ENCODE assay signal across 1 cellular context in the genomic region with DNA sequence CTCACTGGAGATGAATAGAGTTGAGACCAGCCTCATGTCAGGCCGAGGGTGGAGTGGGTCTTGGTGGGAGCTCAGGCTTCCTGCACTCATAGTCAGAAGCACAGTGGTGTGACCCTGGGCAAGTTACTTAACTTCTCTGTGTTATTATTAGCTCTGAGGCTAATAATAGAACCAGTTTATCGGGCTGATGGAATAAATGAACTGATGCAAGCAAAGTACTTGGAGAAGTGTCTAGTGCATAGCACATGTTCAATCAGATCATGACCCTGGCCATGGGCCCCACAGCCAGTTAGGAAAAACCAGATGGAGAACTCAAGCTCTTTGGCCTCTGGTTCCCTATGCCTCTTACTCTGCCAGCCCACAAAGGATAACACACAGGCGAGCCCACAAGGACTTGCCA.
TF ChIP-seq lines count a peak whose summit lies in the region.

No MANE protein-coding gene starts in this region.

TF ChIP-seq in WTC11, 78 proteins besides CTCF, POLR2A, EP300 and RAD21 (continued from another document):
- TF ChIP-seq, protein P1, sequence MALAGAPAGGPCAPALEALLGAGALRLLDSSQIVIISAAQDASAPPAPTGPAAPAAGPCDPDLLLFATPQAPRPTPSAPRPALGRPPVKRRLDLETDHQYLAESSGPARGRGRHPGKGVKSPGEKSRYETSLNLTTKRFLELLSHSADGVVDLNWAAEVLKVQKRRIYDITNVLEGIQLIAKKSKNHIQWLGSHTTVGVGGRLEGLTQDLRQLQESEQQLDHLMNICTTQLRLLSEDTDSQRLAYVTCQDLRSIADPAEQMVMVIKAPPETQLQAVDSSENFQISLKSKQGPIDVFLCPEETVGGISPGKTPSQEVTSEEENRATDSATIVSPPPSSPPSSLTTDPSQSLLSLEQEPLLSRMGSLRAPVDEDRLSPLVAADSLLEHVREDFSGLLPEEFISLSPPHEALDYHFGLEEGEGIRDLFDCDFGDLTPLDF (CRISPR knock-in tag; IDR thresholded peaks at IDR 0.05) = no peak
- TF ChIP-seq, protein P2, sequence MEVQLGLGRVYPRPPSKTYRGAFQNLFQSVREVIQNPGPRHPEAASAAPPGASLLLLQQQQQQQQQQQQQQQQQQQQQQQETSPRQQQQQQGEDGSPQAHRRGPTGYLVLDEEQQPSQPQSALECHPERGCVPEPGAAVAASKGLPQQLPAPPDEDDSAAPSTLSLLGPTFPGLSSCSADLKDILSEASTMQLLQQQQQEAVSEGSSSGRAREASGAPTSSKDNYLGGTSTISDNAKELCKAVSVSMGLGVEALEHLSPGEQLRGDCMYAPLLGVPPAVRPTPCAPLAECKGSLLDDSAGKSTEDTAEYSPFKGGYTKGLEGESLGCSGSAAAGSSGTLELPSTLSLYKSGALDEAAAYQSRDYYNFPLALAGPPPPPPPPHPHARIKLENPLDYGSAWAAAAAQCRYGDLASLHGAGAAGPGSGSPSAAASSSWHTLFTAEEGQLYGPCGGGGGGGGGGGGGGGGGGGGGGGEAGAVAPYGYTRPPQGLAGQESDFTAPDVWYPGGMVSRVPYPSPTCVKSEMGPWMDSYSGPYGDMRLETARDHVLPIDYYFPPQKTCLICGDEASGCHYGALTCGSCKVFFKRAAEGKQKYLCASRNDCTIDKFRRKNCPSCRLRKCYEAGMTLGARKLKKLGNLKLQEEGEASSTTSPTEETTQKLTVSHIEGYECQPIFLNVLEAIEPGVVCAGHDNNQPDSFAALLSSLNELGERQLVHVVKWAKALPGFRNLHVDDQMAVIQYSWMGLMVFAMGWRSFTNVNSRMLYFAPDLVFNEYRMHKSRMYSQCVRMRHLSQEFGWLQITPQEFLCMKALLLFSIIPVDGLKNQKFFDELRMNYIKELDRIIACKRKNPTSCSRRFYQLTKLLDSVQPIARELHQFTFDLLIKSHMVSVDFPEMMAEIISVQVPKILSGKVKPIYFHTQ (CRISPR knock-in tag; IDR thresholded peaks at IDR 0.05) = no peak
- no peak for TF ChIP-seq IRF2 (CRISPR knock-in tag; IDR thresholded peaks at IDR 0.05; ENCODE audit: borderline replicate concordance, low read depth)
- TF ChIP-seq, protein P3, sequence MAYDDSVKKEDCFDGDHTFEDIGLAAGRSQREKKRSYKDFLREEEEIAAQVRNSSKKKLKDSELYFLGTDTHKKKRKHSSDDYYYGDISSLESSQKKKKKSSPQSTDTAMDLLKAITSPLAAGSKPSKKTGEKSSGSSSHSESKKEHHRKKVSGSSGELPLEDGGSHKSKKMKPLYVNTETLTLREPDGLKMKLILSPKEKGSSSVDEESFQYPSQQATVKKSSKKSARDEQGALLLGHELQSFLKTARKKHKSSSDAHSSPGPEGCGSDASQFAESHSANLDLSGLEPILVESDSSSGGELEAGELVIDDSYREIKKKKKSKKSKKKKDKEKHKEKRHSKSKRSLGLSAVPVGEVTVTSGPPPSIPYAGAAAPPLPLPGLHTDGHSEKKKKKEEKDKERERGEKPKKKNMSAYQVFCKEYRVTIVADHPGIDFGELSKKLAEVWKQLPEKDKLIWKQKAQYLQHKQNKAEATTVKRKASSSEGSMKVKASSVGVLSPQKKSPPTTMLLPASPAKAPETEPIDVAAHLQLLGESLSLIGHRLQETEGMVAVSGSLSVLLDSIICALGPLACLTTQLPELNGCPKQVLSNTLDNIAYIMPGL (CRISPR knock-in tag; IDR thresholded peaks at IDR 0.05) = no peak
- no peak for TF ChIP-seq ZBTB21 (CRISPR knock-in tag; IDR thresholded peaks at IDR 0.05; ENCODE audit: borderline replicate concordance)
- no peak for TF ChIP-seq SOX15 (CRISPR knock-in tag; IDR thresholded peaks at IDR 0.05)
- TF ChIP-seq, protein P4, sequence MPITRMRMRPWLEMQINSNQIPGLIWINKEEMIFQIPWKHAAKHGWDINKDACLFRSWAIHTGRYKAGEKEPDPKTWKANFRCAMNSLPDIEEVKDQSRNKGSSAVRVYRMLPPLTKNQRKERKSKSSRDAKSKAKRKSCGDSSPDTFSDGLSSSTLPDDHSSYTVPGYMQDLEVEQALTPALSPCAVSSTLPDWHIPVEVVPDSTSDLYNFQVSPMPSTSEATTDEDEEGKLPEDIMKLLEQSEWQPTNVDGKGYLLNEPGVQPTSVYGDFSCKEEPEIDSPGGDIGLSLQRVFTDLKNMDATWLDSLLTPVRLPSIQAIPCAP (CRISPR knock-in tag; IDR thresholded peaks at IDR 0.05) = no peak
